ENCODE assay signal across 17 cellular contexts in the genomic region with DNA sequence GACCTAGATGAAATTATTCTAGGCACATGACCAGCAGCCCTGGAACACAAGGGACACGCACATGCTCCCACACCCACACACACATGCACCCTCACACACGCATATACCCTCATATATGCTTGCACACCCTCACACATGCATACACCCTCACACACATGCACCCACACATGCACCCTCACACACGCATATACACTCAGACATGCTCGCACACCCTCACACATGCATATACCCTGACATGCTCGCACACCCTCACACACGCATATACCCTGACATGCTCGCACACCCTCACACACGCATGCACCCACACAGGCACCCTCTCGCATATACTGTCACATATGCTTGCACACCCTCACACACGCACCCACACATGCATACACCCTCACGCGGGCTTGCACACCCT.
DNase-seq lines count a peak whose midpoint lies in the region; ATAC-seq, FAIRE-seq and TF ChIP-seq lines count a peak whose summit lies in the region.
"Had no signal": no experiment of that assay in that cellular context is flagged by ENCODE, and none has a peak within 500 bp of the region (broad histone marks: within the 10 kb centered on the region; RNA-seq: fewer than 3 reads in every experiment).

No MANE protein-coding gene starts in this region.

- WGBS in HepG2 (ENCODE audit: low lambda C conversion rate) = 96% methylated on average over 12 of the region's 12 CpGs
- 94% methylated on average over 12 of the region's 12 CpGs for WGBS in right lobe of liver (ENCODE audit: insufficient coverage, low coverage, low lambda C conversion rate, missing lambda C conversion rate)

- no peaks in the 10 kb centered on the region for H3K79me2 ChIP-seq in HepG2 (ENCODE audit: insufficient read depth, low read length)

- TF ChIP-seq CTCF in HepG2 (CRISPR knock-in tag; IDR thresholded peaks at IDR 0.05) (no peak), right lobe of liver (IDR thresholded peaks at IDR 0.05) (no peak)

- ATAC-seq in HepG2 (no peak), right lobe of liver (no peak), left lobe of liver (no peak), sciatic nerve (no peak)

- H3K4me3 ChIP-seq in HepG2 (replicated peaks in 1 of 3; ENCODE audit: insufficient read depth in 1 of 3, low read depth in 2 of 3, low read length in 3 of 3) = no peak overlapping the region
- no peak overlapping the region for H3K4me3 ChIP-seq in right lobe of liver

- CTCF ChIA-PET in HepG2 (lab: Yijun Ruan, JAX; ENCODE audit: low intra/inter-chr PET ratio, low total read pairs) = no interaction called here

- 0 out of 2 replicates have a peak, but pooled peaks cover 5% of the 10 kb centered on the region for H4K20me1 ChIP-seq in HepG2 (ENCODE audit: insufficient read depth, low read length)

- TF ChIP-seq POLR2A in HepG2 (IDR thresholded peaks at IDR 0.05; ENCODE audit: insufficient read depth in 1 of 2, low read depth in 2 of 2, low read length in 2 of 2) (no peak), right lobe of liver (IDR thresholded peaks at IDR 0.05) (no peak)

- H3K9me3 ChIP-seq in HepG2 (ENCODE audit: low read length) = no peaks in the 10 kb centered on the region
- no peaks in the 10 kb centered on the region for H3K9me3 ChIP-seq in right lobe of liver
- H3K9me3 ChIP-seq: BE2C had no signal

- no TSS peak for BruUV-seq in HepG2 (replicated peaks; lab: Mats Ljungman, UMichigan)

- TF ChIP-seq RAD21 in HepG2 (CRISPR knock-in tag; IDR thresholded peaks at IDR 0.05) = no peak

- DNase-seq in HepG2 (ENCODE audit: low spot score) (no peak), right lobe of liver (no peak), left lobe of liver (ENCODE audit: low spot score) (peak; percentile 11), sciatic nerve (ENCODE audit: low spot score) (peak; percentile 22), NCI-H2227 treated with DMSO at 0.1 percent for 48 hours (lab: John Stamatoyannopoulos, UW) (no peak), LoVo (ENCODE audit: low spot score) (no peak), nucleus accumbens (lab: John Stamatoyannopoulos, UW) (no peak)
- DNase-seq: 8988T; BE2C; C1 segment of cervical spinal cord; CD4-positive, CD25-positive, alpha-beta regulatory T cell; CD8-positive, alpha-beta memory T cell; COR-L47; GDM1; H9 had no signal

- in situ Hi-C loops in HepG2 (cut with HindIII; ENCODE audit: extremely low pct_ligation_motif_present, low pct_unique_long_range_greater_than_20kb) = no loop called here

- H3K27ac ChIP-seq in HepG2 (ENCODE audit: extremely low read length, insufficient read depth, low read length) (no peak overlapping the region), right lobe of liver (no peak overlapping the region)

- H3K4me2 ChIP-seq in HepG2 (ENCODE audit: low read depth, low read length) = no peak overlapping the region

- H3K4me1 ChIP-seq in HepG2 (ENCODE audit: insufficient read depth, low read length) (peaks cover 13% of the 10 kb centered on the region), right lobe of liver (no peaks in the 10 kb centered on the region)
- H3K4me1 ChIP-seq: BE2C had no signal

- TF ChIP-seq EP300 in HepG2 (IDR thresholded peaks at IDR 0.05; ENCODE audit: low read depth in 2 of 2, low read length in 2 of 2) (no peak), HepG2 (CRISPR knock-in tag; IDR thresholded peaks at IDR 0.05; ENCODE audit: borderline replicate concordance) (no peak)

- H2AFZ ChIP-seq in HepG2 (ENCODE audit: low read length) = no peak overlapping the region

- H3K36me3 ChIP-seq in HepG2 (replicated peaks in 1 of 2; ENCODE audit: control insufficient read depth in 1 of 2, insufficient read depth in 2 of 2, low read length in 2 of 2) = no peaks in the 10 kb centered on the region
- no peaks in the 10 kb centered on the region for H3K36me3 ChIP-seq in right lobe of liver
- H3K36me3 ChIP-seq: BE2C had no signal

- H3K9ac ChIP-seq in HepG2 (ENCODE audit: insufficient read depth, low read depth, low read length) = no peak overlapping the region

- FAIRE-seq in HepG2 (lab: Jason Lieb, UNC) = no peak
- FAIRE-seq: GM19239, H1 had no signal

- H3K27me3 ChIP-seq in HepG2 (ENCODE audit: control insufficient read depth in 1 of 2, insufficient read depth in 2 of 2, low read length in 2 of 2) = no peaks in the 10 kb centered on the region
- no peaks in the 10 kb centered on the region for H3K27me3 ChIP-seq in right lobe of liver
- H3K27me3 ChIP-seq: BE2C had no signal

- intact Hi-C loops in HepG2 (cut with micrococcal nuclease; ENCODE audit: unreplicated experiment) (no loop called here), right lobe of liver (cut with DNase I) (no loop called here), sciatic nerve (cut with DNase I) (no loop called here)

- POLR2A ChIA-PET in HepG2 (lab: Yijun Ruan, JAX) = no interaction called here

TF ChIP-seq in HepG2, 621 proteins besides CTCF, POLR2A, EP300 and RAD21:
- TF ChIP-seq, protein P1, sequence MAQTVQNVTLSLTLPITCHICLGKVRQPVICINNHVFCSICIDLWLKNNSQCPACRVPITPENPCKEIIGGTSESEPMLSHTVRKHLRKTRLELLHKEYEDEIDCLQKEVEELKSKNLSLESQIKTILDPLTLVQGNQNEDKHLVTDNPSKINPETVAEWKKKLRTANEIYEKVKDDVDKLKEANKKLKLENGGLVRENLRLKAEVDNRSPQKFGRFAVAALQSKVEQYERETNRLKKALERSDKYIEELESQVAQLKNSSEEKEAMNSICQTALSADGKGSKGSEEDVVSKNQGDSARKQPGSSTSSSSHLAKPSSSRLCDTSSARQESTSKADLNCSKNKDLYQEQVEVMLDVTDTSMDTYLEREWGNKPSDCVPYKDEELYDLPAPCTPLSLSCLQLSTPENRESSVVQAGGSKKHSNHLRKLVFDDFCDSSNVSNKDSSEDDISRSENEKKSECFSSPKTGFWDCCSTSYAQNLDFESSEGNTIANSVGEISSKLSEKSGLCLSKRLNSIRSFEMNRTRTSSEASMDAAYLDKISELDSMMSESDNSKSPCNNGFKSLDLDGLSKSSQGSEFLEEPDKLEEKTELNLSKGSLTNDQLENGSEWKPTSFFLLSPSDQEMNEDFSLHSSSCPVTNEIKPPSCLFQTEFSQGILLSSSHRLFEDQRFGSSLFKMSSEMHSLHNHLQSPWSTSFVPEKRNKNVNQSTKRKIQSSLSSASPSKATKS (CRISPR knock-in tag; IDR thresholded peaks at IDR 0.05) = no peak
- TF ChIP-seq CREB1 (IDR thresholded peaks at IDR 0.05) (no peak), CREB1 (CRISPR knock-in tag; IDR thresholded peaks at IDR 0.05) (no peak)
- TF ChIP-seq, protein P2, sequence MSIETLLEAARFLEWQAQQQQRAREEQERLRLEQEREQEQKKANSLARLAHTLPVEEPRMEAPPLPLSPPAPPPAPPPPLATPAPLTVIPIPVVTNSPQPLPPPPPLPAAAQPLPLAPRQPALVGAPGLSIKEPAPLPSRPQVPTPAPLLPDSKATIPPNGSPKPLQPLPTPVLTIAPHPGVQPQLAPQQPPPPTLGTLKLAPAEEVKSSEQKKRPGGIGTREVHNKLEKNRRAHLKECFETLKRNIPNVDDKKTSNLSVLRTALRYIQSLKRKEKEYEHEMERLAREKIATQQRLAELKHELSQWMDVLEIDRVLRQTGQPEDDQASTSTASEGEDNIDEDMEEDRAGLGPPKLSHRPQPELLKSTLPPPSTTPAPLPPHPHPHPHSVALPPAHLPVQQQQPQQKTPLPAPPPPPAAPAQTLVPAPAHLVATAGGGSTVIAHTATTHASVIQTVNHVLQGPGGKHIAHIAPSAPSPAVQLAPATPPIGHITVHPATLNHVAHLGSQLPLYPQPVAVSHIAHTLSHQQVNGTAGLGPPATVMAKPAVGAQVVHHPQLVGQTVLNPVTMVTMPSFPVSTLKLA (IDR thresholded peaks at IDR 0.05) = peak; percentile 22; the same call in 1 of the 2 replicates

Comparison
In these comparisons a context has a peak if more than half of its experiments do, and no peak if none do; other contexts are left out.
1. DNase-seq: peak in left lobe of liver (single experiment) and sciatic nerve (single experiment); none in HepG2 (single experiment), right lobe of liver (0 of 3), NCI-H2227 treated with DMSO at 0.1 percent for 48 hours (single experiment), LoVo (single experiment) and nucleus accumbens (0 of 56).